ENCODE assay signal across 9 cellular contexts in genomic region chr3:97872209-97873042, GRCh38. TPM values are rescaled to one million over a fixed set of nuclear protein-coding genes. Genes with fewer than 3 reads are reported as not detected.
DNase-seq lines count a peak whose midpoint lies in the region; ATAC-seq and TF ChIP-seq lines count a peak whose summit lies in the region.
"Had no signal": no experiment of that assay in that cellular context is flagged by ENCODE, and none has a peak within 500 bp of the region (broad histone marks: within the 10 kb centered on the region; RNA-seq: fewer than 3 reads in every experiment).

No MANE protein-coding gene starts in this region.

- no peak overlapping the region for H3K9ac ChIP-seq in MM.1S (ENCODE audit: low read length)

- H3F3A ChIP-seq in MM.1S (ENCODE audit: insufficient read depth, low read length), result no peaks in the 10 kb centered on the region

- no peak overlapping the region for H3K4me2 ChIP-seq in MM.1S (ENCODE audit: low read depth, low read length)

- peak; percentile 24 for DNase-seq in DMS79 (lab: John Stamatoyannopoulos, UW)
- DNase-seq in DMS79 treated with DMSO at 0.1 percent for 48 hours (lab: John Stamatoyannopoulos, UW), result no peak
- no peak for DNase-seq in activated naive CD8-positive, alpha-beta T cell treated with anti-CD3 and anti-CD28 coated beads, Interleukin-2, amount 10 ng/mL, durations not matched to agents 7 days and 5 days
- DNase-seq in kidney epithelial cell (ENCODE audit: low read depth), result peak; percentile 85
- peak; percentile 58 for DNase-seq in superior temporal gyrus (ENCODE audit: extremely low spot score)
- no peak for DNase-seq in NCI-H187 treated with DMSO at 0.1 percent for 48 hours (lab: John Stamatoyannopoulos, UW)
- DNase-seq in MM.1S, result no peak
- DNase-seq in NCI-H128 (lab: John Stamatoyannopoulos, UW; ENCODE audit: unreplicated experiment), result no peak

- H3K36me3 ChIP-seq in kidney epithelial cell (ENCODE audit: control insufficient read depth, insufficient read depth, low read length) (no peaks in the 10 kb centered on the region), MM.1S (replicated peaks; ENCODE audit: insufficient read depth, low read length) (no peaks in the 10 kb centered on the region)

- H3K27ac ChIP-seq in MM.1S (ENCODE audit: low read length), result no peak overlapping the region
- H3K27ac ChIP-seq: 22Rv1 had no signal

- no peaks in the 10 kb centered on the region for H3K4me1 Mint-ChIP-seq in activated naive CD8-positive, alpha-beta T cell treated with anti-CD3 and anti-CD28 coated beads, Interleukin-2, amount 10 ng/mL, durations not matched to agents 7 days and 5 days

- H3K9me3 ChIP-seq in MM.1S (replicated peaks; ENCODE audit: insufficient read depth, low read length), result no peaks in the 10 kb centered on the region

- no peaks in the 10 kb centered on the region for H3K36me3 Mint-ChIP-seq in activated naive CD8-positive, alpha-beta T cell treated with anti-CD3 and anti-CD28 coated beads, Interleukin-2, amount 10 ng/mL, durations not matched to agents 7 days and 5 days

- no peaks in the 10 kb centered on the region for H3K9me2 ChIP-seq in MM.1S (replicated peaks; ENCODE audit: insufficient read depth, low read length)

- no peaks in the 10 kb centered on the region for H4K20me1 ChIP-seq in MM.1S (ENCODE audit: insufficient read depth, low read length)

- H3K9me3 Mint-ChIP-seq in activated naive CD8-positive, alpha-beta T cell treated with anti-CD3 and anti-CD28 coated beads, Interleukin-2, amount 10 ng/mL, durations not matched to agents 7 days and 5 days, result no peaks in the 10 kb centered on the region

- H3K4me3 ChIP-seq in kidney epithelial cell (ENCODE audit: low read depth, low read length) (no peak overlapping the region), MM.1S (ENCODE audit: low read length) (no peak overlapping the region)

- H3K27ac Mint-ChIP-seq in activated naive CD8-positive, alpha-beta T cell treated with anti-CD3 and anti-CD28 coated beads, Interleukin-2, amount 10 ng/mL, durations not matched to agents 7 days and 5 days, result peak overlapping the region; percentile 13

- no peaks in the 10 kb centered on the region for H3K4me1 ChIP-seq in MM.1S (ENCODE audit: low read length)

- peak; percentile 58 for ATAC-seq in activated naive CD8-positive, alpha-beta T cell treated with anti-CD3 and anti-CD28 coated beads, Interleukin-2, amount 10 ng/mL, durations not matched to agents 7 days and 5 days (ENCODE audit: low read depth)

- no peaks in the 10 kb centered on the region for H3K27me3 Mint-ChIP-seq in activated naive CD8-positive, alpha-beta T cell treated with anti-CD3 and anti-CD28 coated beads, Interleukin-2, amount 10 ng/mL, durations not matched to agents 7 days and 5 days

- TF ChIP-seq CTCF in kidney epithelial cell (IDR thresholded peaks at IDR 0.05; ENCODE audit: insufficient read depth, low read length, poor library complexity, severe bottlenecking), result no peak
- TF ChIP-seq CTCF in MM.1S (IDR thresholded peaks at IDR 0.05; ENCODE audit: low read length), result no peak

- POLR2A ChIA-PET in activated naive CD8-positive, alpha-beta T cell treated with anti-CD3 and anti-CD28 coated beads, Interleukin-2, amount 10 ng/mL, durations not matched to agents 7 days and 5 days (lab: Charles Lee), result no interaction called here

- H2AFZ ChIP-seq in MM.1S (ENCODE audit: low read length), result no peak overlapping the region

- no peaks in the 10 kb centered on the region for H3K79me2 ChIP-seq in MM.1S (ENCODE audit: low read length)

- peak overlapping the region; percentile 24 for H3K4me3 Mint-ChIP-seq in activated naive CD8-positive, alpha-beta T cell treated with anti-CD3 and anti-CD28 coated beads, Interleukin-2, amount 10 ng/mL, durations not matched to agents 7 days and 5 days

- H3K27me3 ChIP-seq in kidney epithelial cell (ENCODE audit: control insufficient read depth, insufficient read depth, low read length) (no peaks in the 10 kb centered on the region), MM.1S (replicated peaks; ENCODE audit: insufficient read depth, low read length) (no peaks in the 10 kb centered on the region)

RNA-seq across cellular contexts. Expression of gene CRYBG3, which starts 50.6 kb away (rescaled TPM):
- total RNA-seq in activated naive CD8-positive, alpha-beta T cell treated with anti-CD3 and anti-CD28 coated beads, Interleukin-2, amount 10 ng/mL, durations not matched to agents 7 days and 5 days, result 1 to 10 TPM; 5.3 to 5.7 TPM
- 10.5 and 13.1 TPM in 2 replicates for total RNA-seq in kidney epithelial cell

Comparison
In these comparisons a context has a peak if more than half of its experiments do, and no peak if none do; other contexts are left out.
1. DNase-seq: peak in DMS79 (single experiment), kidney epithelial cell (single experiment) and superior temporal gyrus (single experiment); none in DMS79 treated with DMSO at 0.1 percent for 48 hours (single experiment), activated naive CD8-positive, alpha-beta T cell treated with anti-CD3 and anti-CD28 coated beads, Interleukin-2, amount 10 ng/mL, durations not matched to agents 7 days and 5 days (single experiment), NCI-H187 treated with DMSO at 0.1 percent for 48 hours (single experiment), MM.1S (single experiment) and NCI-H128 (single experiment).